5 cellular contexts compared by ENCODE assay signal in the genomic region with DNA sequence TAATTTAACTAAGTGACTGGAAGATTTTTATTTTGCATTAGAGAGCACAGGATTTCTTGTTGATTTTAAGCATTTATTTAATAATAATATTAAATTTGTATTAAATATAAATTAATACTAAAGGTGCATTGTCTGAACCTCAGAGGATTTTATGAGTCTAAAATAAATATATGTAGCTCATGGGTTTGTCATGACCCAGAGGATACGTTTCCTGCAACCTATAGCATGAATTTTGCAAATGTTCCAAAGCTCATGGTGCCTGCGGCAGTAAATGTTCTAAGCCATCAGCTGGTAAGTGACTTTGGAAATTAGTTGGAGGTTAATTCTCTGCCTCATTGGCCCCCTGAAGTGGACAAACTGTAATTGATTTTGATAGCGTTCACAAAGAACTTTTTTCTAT.
"Had no signal": no experiment of that assay in that cellular context is flagged by ENCODE, and none has a peak within 500 bp of the region (broad histone marks: within the 10 kb centered on the region; RNA-seq: fewer than 3 reads in every experiment).

No MANE protein-coding gene starts in this region.

- H3K4me3 ChIP-seq: GM23248 had no signal

- H3K9ac ChIP-seq: GM23248 had no signal

- DNase-seq: GM23248, GOT3, H7, HCEC 1CT, IMR-90 had no signal

- H3K27ac ChIP-seq: GM23248 had no signal

- H2AFZ ChIP-seq: GM23248 had no signal
